ENCODE assay signal across 11 cellular contexts in the genomic region with DNA sequence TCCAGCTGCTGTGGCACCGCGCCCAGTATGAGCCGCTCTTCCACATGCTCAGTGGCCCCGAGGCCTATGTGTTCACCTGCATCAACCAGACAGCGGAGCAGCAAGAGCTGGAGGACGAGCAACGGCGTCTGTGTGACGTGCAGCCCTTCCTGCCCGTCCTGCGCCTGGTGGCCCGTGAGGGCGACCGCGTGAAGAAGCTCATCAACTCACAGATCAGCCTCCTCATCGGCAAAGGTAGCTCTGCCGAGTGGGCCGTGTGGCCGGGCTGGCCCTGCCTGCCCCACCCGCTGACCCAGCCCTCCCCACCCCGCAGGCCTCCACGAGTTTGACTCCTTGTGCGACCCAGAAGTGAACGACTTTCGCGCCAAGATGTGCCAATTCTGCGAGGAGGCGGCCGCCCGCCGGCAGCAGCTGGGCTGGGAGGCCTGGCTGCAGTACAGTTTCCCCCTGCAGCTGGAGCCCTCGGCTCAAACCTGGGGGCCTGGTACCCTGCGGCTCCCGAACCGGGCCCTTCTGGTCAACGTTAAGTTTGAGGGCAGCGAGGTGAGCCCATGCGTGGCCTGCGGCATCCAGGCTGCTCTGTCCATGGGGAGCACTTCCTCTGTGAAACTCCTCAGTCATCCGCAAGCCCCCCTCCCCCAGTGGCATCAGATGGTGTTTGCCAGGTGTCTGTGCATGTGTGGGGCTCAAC.
DNase-seq lines count a peak whose midpoint lies in the region; ATAC-seq, FAIRE-seq and TF ChIP-seq lines count a peak whose summit lies in the region.
"Had no signal": no experiment of that assay in that cellular context is flagged by ENCODE, and none has a peak within 500 bp of the region (broad histone marks: within the 10 kb centered on the region; RNA-seq: fewer than 3 reads in every experiment).

No MANE protein-coding gene starts in this region.

- H3K36me3 ChIP-seq in BLaER1 (peaks cover 91% of the 10 kb centered on the region), kidney (ENCODE audit: control insufficient read depth in 1 of 2, insufficient read depth in 2 of 2, low read length in 2 of 2) (peaks cover 0 to 2% of the 10 kb centered on the region in 2 donors)

- no peak for FAIRE-seq in kidney (lab: Jason Lieb, UNC)
- FAIRE-seq: colon had no signal

- in situ Hi-C loops in G401 (cut with HindIII; ENCODE audit: low sequenced_read_pairs), result no loop called here

- H4K20me1 ChIP-seq in BLaER1, result peaks cover 85% of the 10 kb centered on the region

- peaks cover 9% of the 10 kb centered on the region for H3K36me3 Mint-ChIP-seq in T-helper 17 cell (ENCODE audit: low read depth)
- H3K36me3 Mint-ChIP-seq in activated T-helper 1 cell treated with anti-CD3 and anti-CD28 coated beads, Interleukin-12 subunit alpha, Interleukin-12 subunit beta, Interleukin-2, Interleukin-4 antibody, amounts not matched to agents 30 ng/mL and 10 ng/mL and 1 ng/mL, durations not matched to agents 14 hours and 24 hours and 36 hours (ENCODE audit: low read depth), result peaks cover 41% of the 10 kb centered on the region

- peaks cover 28% of the 10 kb centered on the region for H3K4me1 Mint-ChIP-seq in T-helper 17 cell
- peaks cover 44% of the 10 kb centered on the region for H3K4me1 Mint-ChIP-seq in activated T-helper 1 cell treated with anti-CD3 and anti-CD28 coated beads, Interleukin-12 subunit alpha, Interleukin-12 subunit beta, Interleukin-2, Interleukin-4 antibody, amounts not matched to agents 30 ng/mL and 10 ng/mL and 1 ng/mL, durations not matched to agents 14 hours and 24 hours and 36 hours (ENCODE audit: low read depth)

- H3K27ac Mint-ChIP-seq in T-helper 17 cell, result peak overlapping the region; percentile 97
- H3K27ac Mint-ChIP-seq in activated T-helper 1 cell treated with anti-CD3 and anti-CD28 coated beads, Interleukin-12 subunit alpha, Interleukin-12 subunit beta, Interleukin-2, Interleukin-4 antibody, amounts not matched to agents 30 ng/mL and 10 ng/mL and 1 ng/mL, durations not matched to agents 14 hours and 24 hours and 36 hours, result peak overlapping the region; percentile 73

- TF ChIP-seq CTCF in kidney (IDR thresholded peaks at IDR 0.05; ENCODE audit: borderline replicate concordance, extremely low read depth, insufficient read depth), result no peak

- no peaks in the 10 kb centered on the region for H3K27me3 Mint-ChIP-seq in T-helper 17 cell
- no peaks in the 10 kb centered on the region for H3K27me3 Mint-ChIP-seq in activated T-helper 1 cell treated with anti-CD3 and anti-CD28 coated beads, Interleukin-12 subunit alpha, Interleukin-12 subunit beta, Interleukin-2, Interleukin-4 antibody, amounts not matched to agents 30 ng/mL and 10 ng/mL and 1 ng/mL, durations not matched to agents 14 hours and 24 hours and 36 hours (ENCODE audit: insufficient read depth)

- peak overlapping the region; percentile 92 for H3K4me2 ChIP-seq in BLaER1

- H3K4me1 ChIP-seq in BLaER1 (peaks cover 96% of the 10 kb centered on the region), kidney (ENCODE audit: control insufficient read depth in 1 of 2, insufficient read depth in 1 of 2, low read depth in 1 of 2, low read length in 2 of 2) (peaks cover 10 to 24% of the 10 kb centered on the region in 2 donors)

- no peaks in the 10 kb centered on the region for H3K9me3 ChIP-seq in BLaER1
- H3K9me3 ChIP-seq in T-helper 17 cell (ENCODE audit: control insufficient read depth, low read length, poor library complexity, severe bottlenecking), result no peaks in the 10 kb centered on the region
- no peaks in the 10 kb centered on the region for H3K9me3 ChIP-seq in kidney (ENCODE audit: control insufficient read depth in 1 of 2, low read length in 2 of 2)

- DNase-seq in T-helper 17 cell, result peak in 2 of 3 donors; percentile 42 to 48
- DNase-seq in activated T-helper 1 cell treated with anti-CD3 and anti-CD28 coated beads, Interleukin-12 subunit alpha, Interleukin-12 subunit beta, Interleukin-2, Interleukin-4 antibody, amounts not matched to agents 30 ng/mL and 10 ng/mL and 1 ng/mL, durations not matched to agents 14 hours and 24 hours and 36 hours (ENCODE audit: low spot score), result peak; percentile 29
- DNase-seq in kidney, result peak; percentile 78
- no peak for DNase-seq in superior temporal gyrus (ENCODE audit: extremely low spot score)
- no peak for DNase-seq in NCI-H82 (lab: John Stamatoyannopoulos, UW)
- DNase-seq in G401 (ENCODE audit: low spot score), result no peak
- DNase-seq: NCI-H1092, substantia nigra had no signal

- peak overlapping the region; percentile 85 for H3K27ac ChIP-seq in BLaER1
- H3K27ac ChIP-seq in kidney (ENCODE audit: low read depth in 2 of 2, low read length in 2 of 2), result peak overlapping the region in 1 of 2 donors; percentile 47

- H3K4me3 ChIP-seq in BLaER1, result peak overlapping the region; percentile 57
- no peak overlapping the region for H3K4me3 ChIP-seq in kidney (ENCODE audit: low read length in 2 of 2)

- intact Hi-C loops in activated T-helper 1 cell treated with anti-CD3 and anti-CD28 coated beads, Interleukin-12 subunit alpha, Interleukin-12 subunit beta, Interleukin-2, Interleukin-4 antibody, amounts not matched to agents 30 ng/mL and 10 ng/mL and 1 ng/mL, durations not matched to agents 14 hours and 24 hours and 36 hours (cut with micrococcal nuclease), result loop anchor here (2.0 kb wide), 1 partner anchor 13 kb away; no protein-coding TSS in a partner anchor
- intact Hi-C loops in kidney (cut with DNase I), result no loop called here

- H3K9me3 Mint-ChIP-seq in activated T-helper 1 cell treated with anti-CD3 and anti-CD28 coated beads, Interleukin-12 subunit alpha, Interleukin-12 subunit beta, Interleukin-2, Interleukin-4 antibody, amounts not matched to agents 30 ng/mL and 10 ng/mL and 1 ng/mL, durations not matched to agents 14 hours and 24 hours and 36 hours, result no peaks in the 10 kb centered on the region

- H3K4me3 Mint-ChIP-seq in T-helper 17 cell, result peak overlapping the region; percentile 93
- peak overlapping the region; percentile 82 for H3K4me3 Mint-ChIP-seq in activated T-helper 1 cell treated with anti-CD3 and anti-CD28 coated beads, Interleukin-12 subunit alpha, Interleukin-12 subunit beta, Interleukin-2, Interleukin-4 antibody, amounts not matched to agents 30 ng/mL and 10 ng/mL and 1 ng/mL, durations not matched to agents 14 hours and 24 hours and 36 hours

- H3K9ac ChIP-seq in BLaER1 (peak overlapping the region; percentile 65), kidney (ENCODE audit: low read length in 2 of 2) (no peak overlapping the region)

- ATAC-seq in T-helper 17 cell (peak; percentile 23), GM21576 (IDR thresholded peaks at IDR 0.05; ENCODE audit: unreplicated experiment) (no peak)

- no peaks in the 10 kb centered on the region for H3K27me3 ChIP-seq in BLaER1

Comparison
In these comparisons a context has a peak if more than half of its experiments do, and no peak if none do; other contexts are left out.
1. DNase-seq: peak in T-helper 17 cell (2 of 3), activated T-helper 1 cell treated with anti-CD3 and anti-CD28 coated beads, Interleukin-12 subunit alpha, Interleukin-12 subunit beta, Interleukin-2, Interleukin-4 antibody, amounts not matched to agents 30 ng/mL and 10 ng/mL and 1 ng/mL, durations not matched to agents 14 hours and 24 hours and 36 hours (single experiment) and kidney (single experiment); none in superior temporal gyrus (single experiment), NCI-H82 (single experiment) and G401 (single experiment).